In genomic region chr10:89548673-89549072, GRCh38 we compare ENCODE assay signal across 18 cellular contexts.
"Had no signal": no experiment of that assay in that cellular context is flagged by ENCODE, and none has a peak within 500 bp of the region (broad histone marks: within the 10 kb centered on the region; RNA-seq: fewer than 3 reads in every experiment).

No MANE protein-coding gene starts in this region.

- H3K4me3 ChIP-seq: breast epithelium, dorsolateral prefrontal cortex, esophagus muscularis mucosa, lower lobe of right lung, neural progenitor cell, pancreas, skin epidermis, uterus had no signal

- DNase-seq: activated CD4-positive, alpha-beta memory T cell treated with anti-CD3 and anti-CD28 coated beads for 36 hours; activated CD4-positive, CD25-positive, alpha-beta regulatory T cell treated with anti-CD3 and anti-CD28 coated beads, Interleukin-2, amount 50 U/mL, for 72 hours; activated effector memory CD4-positive, alpha-beta T cell treated with anti-CD3 and anti-CD28 coated beads, Interleukin-2, amount 50 U/mL, for 16 hours; activated T-cell treated with anti-CD3 and anti-CD28 coated beads, Interleukin-2, amount 50 U/mL, for 4 hours; amygdala; dorsolateral prefrontal cortex; hypothalamus; lower lobe of right lung; midbrain; stimulated activated CD4-positive, alpha-beta T cell treated with anti-CD3 and anti-CD28 coated beads, Interleukin-4, amount 100 ng/mL, for 4 hours; stimulated activated naive CD8-positive, alpha-beta T cell treated with anti-CD3 and anti-CD28 coated beads, Interleukin-15, amount 100 ng/mL, for 72 hours; uterus had no signal

- ATAC-seq: activated naive CD4-positive, alpha-beta T cell treated with anti-CD3 and anti-CD28 coated beads, Interleukin-2, amount 50 U/mL, for 72 hours; activated T-cell treated with anti-CD3 and anti-CD28 coated beads, Interleukin-2, amount 50 U/mL, for 4 hours; lower lobe of right lung; stimulated activated naive CD8-positive, alpha-beta T cell treated with anti-CD3 and anti-CD28 coated beads, Interleukin-15, amount 100 ng/mL, for 72 hours had no signal
